Comparison of ENCODE assay signal across 10 cellular contexts in the genomic region with DNA sequence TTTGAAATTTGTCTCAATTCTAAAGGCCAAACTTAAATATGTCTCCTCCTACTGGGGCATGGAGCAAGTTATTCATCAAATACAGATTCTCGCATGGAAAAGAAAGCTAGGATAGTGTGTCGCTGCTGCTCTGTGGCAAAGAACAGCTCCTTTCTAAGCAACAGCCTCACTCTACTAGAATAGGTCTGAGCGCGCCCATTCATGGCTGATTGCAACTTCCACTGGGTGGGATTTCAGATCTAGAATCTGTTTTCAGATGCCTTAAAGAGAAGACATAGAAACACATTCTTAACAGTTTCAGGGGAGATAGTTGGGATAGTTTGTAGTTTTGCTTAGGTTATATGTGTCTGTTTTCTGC. TPM values are rescaled to one million over a fixed set of nuclear protein-coding genes. Genes with fewer than 3 reads are reported as not detected.
A peak's percentile ranks its signal among the peaks of the same experiment; 100 is the strongest.
DNase-seq lines count a peak whose midpoint lies in the region; ATAC-seq and TF ChIP-seq lines count a peak whose summit lies in the region.
"Had no signal": no experiment of that assay in that cellular context is flagged by ENCODE, and none has a peak within 500 bp of the region (broad histone marks: within the 10 kb centered on the region; RNA-seq: fewer than 3 reads in every experiment).

No MANE protein-coding gene starts in this region.

- H3K9me3 Mint-ChIP-seq in naive thymus-derived CD4-positive, alpha-beta T cell, result peaks cover 0 to 5% (median 0%) of the 10 kb centered on the region in 11 donors
- no peaks in the 10 kb centered on the region for H3K9me3 Mint-ChIP-seq in glutamatergic neuron (ENCODE audit: unreplicated experiment)

- H3K27me3 ChIP-seq in AG04450 (ENCODE audit: control insufficient read depth, insufficient read depth, low read length), result peaks cover 16% of the 10 kb centered on the region
- no peaks in the 10 kb centered on the region for H3K27me3 ChIP-seq in naive thymus-derived CD4-positive, alpha-beta T cell (ENCODE audit: control insufficient read depth in 2 of 2, insufficient read depth in 2 of 2, low read length in 2 of 2)

- peaks cover 55 to 74% (median 65%) of the 10 kb centered on the region in 7 donors for H3K4me1 Mint-ChIP-seq in naive thymus-derived CD4-positive, alpha-beta T cell
- H3K4me1 Mint-ChIP-seq in glutamatergic neuron (ENCODE audit: low read depth, unreplicated experiment), result no peaks in the 10 kb centered on the region

- peak overlapping the region; percentile 91 to 98 (median 96) for H3K4me3 Mint-ChIP-seq in naive thymus-derived CD4-positive, alpha-beta T cell
- no peak overlapping the region for H3K4me3 Mint-ChIP-seq in glutamatergic neuron (ENCODE audit: unreplicated experiment)

- CTCF ChIA-PET in AG04450 (lab: Charles Lee), result interaction anchor here (0.6 to 4.3 kb wide), 17 partner anchors 8 to 325 kb away, joined by 3 to 93 read pairs (median 5); no protein-coding TSS in a partner anchor
- CTCF ChIA-PET in naive thymus-derived CD4-positive, alpha-beta T cell (lab: Charles Lee), result interaction anchor here (0.7 to 3.5 kb wide), 17 partner anchors 8 to 193 kb away, joined by 3 to 31 read pairs (median 6); no protein-coding TSS in a partner anchor

- DNase-seq in AG04450 (ENCODE audit: low read depth, low spot score), result no peak
- no peak for DNase-seq in HFF-Myc (ENCODE audit: extremely low read depth, low read depth)
- DNase-seq in naive thymus-derived CD4-positive, alpha-beta T cell, result peak in 1 of 9 donors; percentile 29
- no peak for DNase-seq in DMS53 treated with DMSO at 0.1 percent for 48 hours (lab: John Stamatoyannopoulos, UW; ENCODE audit: unreplicated experiment)
- DNase-seq in NCI-H1436 treated with DMSO at 0.1 percent for 48 hours (lab: John Stamatoyannopoulos, UW), result no peak
- DNase-seq in glutamatergic neuron, result no peak
- no peak for DNase-seq in stimulated activated naive CD4-positive, alpha-beta T cell treated with Interleukin-2 at 50 U/mL for 16 hours (lab: John Stamatoyannopoulos, UW)
- DNase-seq: NCI-H1092 had no signal

- H3K27ac ChIP-seq in AG04450 (ENCODE audit: low read depth, low read length), result no peak overlapping the region
- H3K27ac ChIP-seq in cingulate gyrus (ENCODE audit: low read depth, low read length), result peak overlapping the region; percentile 84
- peak overlapping the region; percentile 97 for H3K27ac ChIP-seq in naive thymus-derived CD4-positive, alpha-beta T cell (ENCODE audit: low read depth, low read length)
- H3K27ac ChIP-seq: VCaP had no signal

- peaks cover 44 to 63% of the 10 kb centered on the region in 2 donors for H3K4me1 ChIP-seq in naive thymus-derived CD4-positive, alpha-beta T cell (ENCODE audit: control insufficient read depth in 2 of 2, insufficient read depth in 2 of 2, low read length in 2 of 2)

- intact Hi-C loops in naive thymus-derived CD4-positive, alpha-beta T cell (cut with micrococcal nuclease), result loop anchor here (1.0 to 10.0 kb wide), 18 partner anchors 43 to 1275 kb away; partner anchors contain the start of genes DGKH (in 2 of the 2), KBTBD6 (in 2 of the 2), AKAP11 (in 1 of the 2) and KBTBD7 (in 1 of the 2)

- H3K4me3 ChIP-seq in AG04450 (ENCODE audit: low read depth, low read length) (peak overlapping the region; percentile 84), HFF-Myc (replicated peaks; ENCODE audit: low read depth, low read length) (peak overlapping the region; percentile 58)
- H3K4me3 ChIP-seq in naive thymus-derived CD4-positive, alpha-beta T cell (ENCODE audit: low read length), result peak overlapping the region; percentile 84

- peaks cover 4% of the 10 kb centered on the region; the same call in 1 of the 2 replicates for H3K9me3 ChIP-seq in AG04450 (ENCODE audit: control insufficient read depth, insufficient read depth, low read length)
- H3K9me3 ChIP-seq in naive thymus-derived CD4-positive, alpha-beta T cell (ENCODE audit: control insufficient read depth in 2 of 3, low read length in 3 of 3), result no peaks in the 10 kb centered on the region

- POLR2A ChIA-PET in AG04450 (lab: Yijun Ruan, JAX), result interaction anchor here (0.6 to 1.3 kb wide), 3 partner anchors 12 to 171 kb away, joined by 3 read pairs; no protein-coding TSS in a partner anchor
- POLR2A ChIA-PET in naive thymus-derived CD4-positive, alpha-beta T cell (lab: Charles Lee), result interaction anchor here (0.6 to 4.2 kb wide), 16 partner anchors 11 to 193 kb away, joined by 3 to 44 read pairs (median 6); no protein-coding TSS in a partner anchor

- TF ChIP-seq CTCF in AG04450 (IDR thresholded peaks at IDR 0.05; ENCODE audit: low read depth, low read length) (no peak; the same call in 1 of the 2 replicates), HFF-Myc (IDR thresholded peaks at IDR 0.05; ENCODE audit: low read depth, low read length, missing control alignments) (no peak), glutamatergic neuron (IDR thresholded peaks at IDR 0.05; ENCODE audit: partially characterized antibody, unreplicated experiment) (no peak)

- H3K36me3 Mint-ChIP-seq in naive thymus-derived CD4-positive, alpha-beta T cell, result peaks cover 19 to 41% (median 23%) of the 10 kb centered on the region in 5 donors
- H3K36me3 Mint-ChIP-seq in glutamatergic neuron (ENCODE audit: unreplicated experiment), result no peaks in the 10 kb centered on the region

- no peak for ATAC-seq in naive thymus-derived CD4-positive, alpha-beta T cell

- peak overlapping the region; percentile 93 to 99 (median 98) for H3K27ac Mint-ChIP-seq in naive thymus-derived CD4-positive, alpha-beta T cell
- H3K27ac Mint-ChIP-seq in glutamatergic neuron (ENCODE audit: unreplicated experiment), result no peak overlapping the region

- H3K27me3 Mint-ChIP-seq in naive thymus-derived CD4-positive, alpha-beta T cell, result peaks cover 0 to 22% (median 0%) of the 10 kb centered on the region in 5 donors
- peaks cover 19% of the 10 kb centered on the region for H3K27me3 Mint-ChIP-seq in glutamatergic neuron (ENCODE audit: unreplicated experiment)

- peaks cover 0 to 11% (median 0%) of the 10 kb centered on the region in 3 experiments for H3K36me3 ChIP-seq in naive thymus-derived CD4-positive, alpha-beta T cell (ENCODE audit: control insufficient read depth in 2 of 3, insufficient read depth in 3 of 3, low read length in 3 of 3)

RNA-seq across cellular contexts. Expression of gene RGCC, which starts 2.4 kb away (rescaled TPM):
- polyA plus RNA-seq in AG04450 (2011; rRNA removed), result 141 TPM in 2 replicates
- polyA minus RNA-seq in AG04450 (2011; rRNA and poly(A)+ RNA removed), result 32.8 and 38.8 TPM in 2 replicates
- 100 to 1,000 TPM in 4 of 5 experiments, 10 to 100 TPM in 1; 45.9 to 402 (median 197) TPM for total RNA-seq in naive thymus-derived CD4-positive, alpha-beta T cell
- 100 to 1,000 TPM; 123 to 284 TPM for polyA plus RNA-seq in naive thymus-derived CD4-positive, alpha-beta T cell
- total RNA-seq in glutamatergic neuron (ENCODE audit: unreplicated experiment), result not detected

Comparison
In these comparisons a context has a peak if more than half of its experiments do, and no peak if none do; other contexts are left out.
1. RNA of gene RGCC, which starts 2.4 kb away (total RNA-seq): 45.9 to 402 TPM in naive thymus-derived CD4-positive, alpha-beta T cell; not detected in glutamatergic neuron (single experiment); every median in the first group is over 10 times any median in the second.
2. Peak in every context shown above with its lines, with median percentiles within 50 percentile points of each other: H3K4me3 ChIP-seq.